Comparison of ENCODE assay signal across 18 cellular contexts in genomic region chr10:115606081-115606480, GRCh38.
"Had no signal": no experiment of that assay in that cellular context is flagged by ENCODE, and none has a peak within 500 bp of the region (broad histone marks: within the 10 kb centered on the region; RNA-seq: fewer than 3 reads in every experiment).

No MANE protein-coding gene starts in this region.

- H3K4me3 ChIP-seq: gastroesophageal sphincter, lung, spleen, suprapubic skin had no signal

- H3K27me3 ChIP-seq: gastroesophageal sphincter, neutrophil, spleen, suprapubic skin had no signal

- H3K4me1 ChIP-seq: gastroesophageal sphincter, spleen, suprapubic skin had no signal

- H3K27ac ChIP-seq: gastroesophageal sphincter, neutrophil, spleen, suprapubic skin, VCaP had no signal

- DNase-seq: activated CD4-positive, alpha-beta T cell treated with anti-CD3 and anti-CD28 coated beads for 1 hour; activated CD4-positive, alpha-beta T cell treated with anti-CD3 and anti-CD28 coated beads, Interleukin-2, amount 50 U/mL, for 48 hours; activated naive CD4-positive, alpha-beta T cell treated with anti-CD3 and anti-CD28 coated beads, Interleukin-2, amount 10 ng/mL, durations not matched to agents 7 days and 5 days; activated T-cell treated with anti-CD3 and anti-CD28 coated beads, Interleukin-2, amount 50 U/mL, for 24 hours; dermis blood vessel endothelial cell; effector memory CD8-positive, alpha-beta T cell; naive thymus-derived CD4-positive, alpha-beta T cell; posterior cingulate gyrus; right cardiac atrium; spleen; trophoblast cell had no signal

- FAIRE-seq: islet of Langerhans had no signal

- H3K36me3 ChIP-seq: gastroesophageal sphincter, neutrophil, spleen, suprapubic skin had no signal

- H3K9me3 ChIP-seq: gastroesophageal sphincter, neutrophil, spleen, suprapubic skin had no signal

- ATAC-seq: effector memory CD8-positive, alpha-beta T cell; gastroesophageal sphincter; naive thymus-derived CD4-positive, alpha-beta T cell; right cardiac atrium; SK-N-SH treated with all-trans-retinoic acid at 6 μM for 48 hours had no signal
